ENCODE assay signal across 8 cellular contexts in the genomic region with DNA sequence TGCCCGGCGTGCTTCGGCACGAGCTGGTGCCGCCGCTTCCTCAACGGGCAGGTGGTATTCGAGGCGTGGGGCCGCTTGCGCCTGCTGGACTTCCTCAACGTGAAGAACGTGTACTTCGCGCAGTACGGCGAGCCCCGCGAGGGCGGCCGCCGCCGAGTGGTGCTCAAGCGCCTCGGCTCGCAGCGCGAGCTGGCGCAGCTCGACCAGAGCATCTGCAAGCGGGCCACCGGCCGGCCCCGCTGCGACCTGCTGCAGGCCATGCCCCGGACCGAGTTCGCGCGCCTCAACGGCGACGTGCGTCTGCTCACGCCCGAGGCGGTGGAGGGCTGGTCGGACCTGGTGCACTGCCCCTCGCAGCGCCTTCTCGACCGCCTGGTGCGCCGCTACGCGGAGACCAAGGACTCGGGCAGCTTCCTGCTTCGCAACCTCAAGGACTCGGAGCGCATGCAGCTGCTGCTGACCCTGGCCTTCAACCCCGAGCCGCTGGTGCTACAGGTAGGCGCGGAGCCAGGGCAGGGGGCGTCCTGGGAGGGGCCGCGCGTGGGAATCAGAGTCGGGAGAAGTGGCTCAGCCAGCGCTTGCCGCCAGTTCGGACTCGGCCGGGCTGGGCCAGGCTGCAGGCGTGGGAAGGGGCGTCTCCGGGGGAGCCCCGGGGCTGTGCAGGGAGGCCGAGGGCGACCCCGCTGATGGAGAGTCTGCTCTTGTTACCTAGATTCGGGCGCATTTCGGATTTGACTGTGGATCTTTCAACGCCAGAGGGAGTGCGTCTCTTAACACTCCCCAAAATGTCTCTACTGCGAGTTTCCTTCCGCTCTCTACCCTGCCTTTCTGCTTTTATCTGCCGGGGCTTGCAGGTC. TPM values are rescaled to one million over a fixed set of nuclear protein-coding genes. Genes with fewer than 3 reads are reported as not detected.
A peak's percentile ranks its signal among the peaks of the same experiment; 100 is the strongest.
DNase-seq lines count a peak whose midpoint lies in the region; ATAC-seq, FAIRE-seq and TF ChIP-seq lines count a peak whose summit lies in the region.

No MANE protein-coding gene starts in this region.

- peak overlapping the region; percentile 92 for H3K9ac ChIP-seq in GM12878 (ENCODE audit: control insufficient read depth, insufficient read depth, low read length)

- SMC1A ChIA-PET in GM12878 (lab: Charles Lee; ENCODE audit: uncharacterized antibody, unreplicated experiment) = interaction anchor here (1.0 to 1.7 kb wide), 5 partner anchors 7 to 491 kb away, joined by 3 to 7 read pairs (median 3); no protein-coding TSS in a partner anchor

- intact Hi-C loops in GM12878 (cut with micrococcal nuclease; ENCODE audit: unreplicated experiment) = loop anchor here (2.0 to 10.0 kb wide), 6 partner anchors 56 to 612 kb away; no protein-coding TSS in a partner anchor

- BruUV-seq in GM12878 (replicated peaks; lab: Mats Ljungman, UMichigan) = no TSS peak

- FAIRE-seq in GM12878 (lab: Jason Lieb, UNC) = peak; percentile 82

- DNase-seq in NCI-H1694 (lab: John Stamatoyannopoulos, UW) (peak; percentile 88), T-helper 9 cell (peak; percentile 49), GM12878 (ENCODE audit: low read depth, low spot score) (peak; percentile 53), hypothalamus (lab: John Stamatoyannopoulos, UW) (peak in 50 of 51 donors; percentile 35 to 87 (median 68)), retina (peak; percentile 96), GM19240 (ENCODE audit: insufficient read length, low spot score) (no peak)

- H4K20me1 ChIP-seq in GM12878 (ENCODE audit: control insufficient read depth, insufficient read depth) = no peaks in the 10 kb centered on the region

- H3K36me3 ChIP-seq in GM12878 (ENCODE audit: control insufficient read depth in 2 of 2, insufficient read depth in 2 of 2, low read length in 1 of 2) = no peaks in the 10 kb centered on the region

- peak; percentile 66 for TF ChIP-seq RAD21 in GM12878 (IDR thresholded peaks at IDR 0.05; ENCODE audit: insufficient read depth, low read depth, low read length)

- CTCF ChIA-PET in GM12878 (lab: Yijun Ruan, JAX) = interaction anchor here (1.1 to 2.9 kb wide), 7 partner anchors 9 to 155 kb away, joined by 3 to 14 read pairs (median 8); no protein-coding TSS in a partner anchor

- POLR2A ChIA-PET in GM12878 (lab: Charles Lee) = interaction anchor here (1.1 to 2.3 kb wide), 4 partner anchors 58 to 278 kb away, joined by 3 to 10 read pairs (median 4); no protein-coding TSS in a partner anchor

- under 1% methylated on average over 83 of the region's 89 CpGs for WGBS in GM12878 (ENCODE audit: insufficient coverage, insufficient replicate concordance, low lambda C conversion rate, missing lambda C conversion rate)

- TF ChIP-seq CTCF in GM12878 (IDR thresholded peaks at IDR 0.05 in 2 of 3, conservative IDR thresholded peaks at IDR 0.05 in 1 of 3; ENCODE audit: control insufficient read depth in 2 of 3, extremely low read depth in 1 of 3, insufficient read depth in 1 of 3, low read depth in 3 of 3, low read length in 3 of 3) = peak; percentile 44 to 66 (median 48); a peak in 4 of 6 replicates

- in situ Hi-C loops in GM12878 (cut with MboI) = loop anchor here (10.0 kb wide), 1 partner anchor 462 kb away; no protein-coding TSS in a partner anchor

- H3K4me3 ChIP-seq in GM12878 = peak overlapping the region; percentile 87

- ATAC-seq in GM18505 (IDR thresholded peaks at IDR 0.05; ENCODE audit: unreplicated experiment) (peak; percentile 28), HG02943 (IDR thresholded peaks at IDR 0.05; ENCODE audit: low read depth, unreplicated experiment) (peak; percentile 36), GM12878 (peak; percentile 62)

- H3K27me3 ChIP-seq in GM12878 (replicated peaks in 1 of 2; ENCODE audit: control insufficient read depth in 2 of 2, insufficient read depth in 2 of 2, low read length in 1 of 2) = no peaks in the 10 kb centered on the region

- peak; percentile 27 for TF ChIP-seq POLR2A in GM18505 (IDR thresholded peaks at IDR 0.05; ENCODE audit: borderline replicate concordance, extremely low read depth, insufficient read depth, insufficient read length)
- TF ChIP-seq POLR2A in GM12878 (IDR thresholded peaks at IDR 0.05; ENCODE audit: low read depth, low read length) = peak; percentile 62

- peak overlapping the region; percentile 91 for H3K27ac ChIP-seq in GM12878 (ENCODE audit: control insufficient read depth, insufficient read depth)

- no peaks in the 10 kb centered on the region for H3K9me3 ChIP-seq in GM12878 (replicated peaks; ENCODE audit: control insufficient read depth, insufficient read depth, low read length)

- peaks cover 59% of the 10 kb centered on the region for H3K79me2 ChIP-seq in GM12878 (ENCODE audit: control insufficient read depth, insufficient read depth, low read length)

- peak overlapping the region; percentile 95 for H2AFZ ChIP-seq in GM12878 (ENCODE audit: control insufficient read depth, low read depth, low read length)

- no peaks in the 10 kb centered on the region for H3K4me1 ChIP-seq in GM12878 (ENCODE audit: control insufficient read depth, insufficient read depth, low read length)

- peak overlapping the region; percentile 83 for H3K4me2 ChIP-seq in GM12878 (ENCODE audit: control insufficient read depth, insufficient read depth)

- RAD21 ChIA-PET in GM12878 (lab: Charles Lee; ENCODE audit: unreplicated experiment) = interaction anchor here (1.1 to 1.8 kb wide), 7 partner anchors 8 to 324 kb away, joined by 3 to 9 read pairs (median 5); no protein-coding TSS in a partner anchor

- TF ChIP-seq EP300 in GM12878 (IDR thresholded peaks at IDR 0.05; ENCODE audit: borderline replicate concordance in 1 of 2, control insufficient read depth in 1 of 2, low read depth in 2 of 2, low read length in 2 of 2) = no peak

TF ChIP-seq in GM12878, 131 proteins besides CTCF, POLR2A, EP300 and RAD21 (continues in another document):
- TF ChIP-seq, protein P1, sequence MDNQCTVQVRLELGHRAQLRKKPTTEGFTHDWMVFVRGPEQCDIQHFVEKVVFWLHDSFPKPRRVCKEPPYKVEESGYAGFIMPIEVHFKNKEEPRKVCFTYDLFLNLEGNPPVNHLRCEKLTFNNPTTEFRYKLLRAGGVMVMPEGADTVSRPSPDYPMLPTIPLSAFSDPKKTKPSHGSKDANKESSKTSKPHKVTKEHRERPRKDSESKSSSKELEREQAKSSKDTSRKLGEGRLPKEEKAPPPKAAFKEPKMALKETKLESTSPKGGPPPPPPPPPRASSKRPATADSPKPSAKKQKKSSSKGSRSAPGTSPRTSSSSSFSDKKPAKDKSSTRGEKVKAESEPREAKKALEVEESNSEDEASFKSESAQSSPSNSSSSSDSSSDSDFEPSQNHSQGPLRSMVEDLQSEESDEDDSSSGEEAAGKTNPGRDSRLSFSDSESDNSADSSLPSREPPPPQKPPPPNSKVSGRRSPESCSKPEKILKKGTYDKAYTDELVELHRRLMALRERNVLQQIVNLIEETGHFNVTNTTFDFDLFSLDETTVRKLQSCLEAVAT (IDR thresholded peaks at IDR 0.05) = 0 out of 2 replicates have a peak, but pooled peaks have one; percentile 17
- 0 out of 2 replicates have a peak, but pooled peaks have one; percentile 13 for TF ChIP-seq ZSCAN29 (IDR thresholded peaks at IDR 0.05)
- TF ChIP-seq ZBTB33 (IDR thresholded peaks at IDR 0.05) = 0 out of 2 replicates have a peak, but pooled peaks have one; percentile 31
- TF ChIP-seq BACH1 (IDR thresholded peaks at IDR 0.05; ENCODE audit: borderline replicate concordance) = 0 out of 2 replicates have a peak, but pooled peaks have one; percentile 16
- TF ChIP-seq CREM (IDR thresholded peaks at IDR 0.05; ENCODE audit: low read depth) = peak; percentile 15; the same call in 1 of the 2 replicates
- no peak for TF ChIP-seq BRCA1 (IDR thresholded peaks at IDR 0.05; ENCODE audit: low read depth, low read length)
- no peak for TF ChIP-seq ZBED1 (IDR thresholded peaks at IDR 0.05; ENCODE audit: borderline replicate concordance)
- TF ChIP-seq TCF3 (IDR thresholded peaks at IDR 0.05; ENCODE audit: borderline replicate concordance, insufficient read depth, low read depth, low read length) = 0 out of 2 replicates have a peak, but pooled peaks have one; percentile 69
- TF ChIP-seq SPI1 (IDR thresholded peaks at IDR 0.05; ENCODE audit: borderline replicate concordance, insufficient read depth, low read depth, low read length) = peak; percentile 14; the same call in 1 of the 2 replicates
- TF ChIP-seq FOS (IDR thresholded peaks at IDR 0.05; ENCODE audit: borderline replicate concordance, extremely low read depth, insufficient read length) = no peak

RNA-seq across cellular contexts. Expression of gene DIPK2A, which starts 1.1 kb away (rescaled TPM):
- total RNA-seq in GM12878 (2013; cell fraction: nucleolus; rRNA removed) = 23.0 and 26.6 TPM in 2 replicates
- total RNA-seq in GM12878 (2014; rRNA removed) (28.5 and 36.4 TPM in 2 replicates), GM12878 (2014; rRNA removed; fragmentation: Illumina TruSeq; extraction: Trizol) (15.4 and 15.8 TPM in 2 replicates), GM12878 (2021) (15.6 and 17.3 TPM in 2 replicates)
- polyA plus RNA-seq in GM12878 (2011; ENCODE audit: low read depth) = 3.6 TPM
- polyA plus RNA-seq in GM12878 (2011; rRNA removed) (7.3 and 12.9 TPM in 2 replicates), GM12878 (2014; fragmentation: Illumina TruSeq; extraction: Trizol) (11.4 and 15.5 TPM in 2 replicates), GM12878 (2014; fragmentation: Nextera tagmentation; extraction: Ambion mirVana) (10 to 100 TPM in 1 of 2 experiments, 1 to 10 TPM in 1; 4.6 to 14.5 TPM), GM12878 (2014; rRNA removed) (8.8 and 11.5 TPM in 2 replicates), GM12878 (2016; fragmentation: Nextera tagmentation; extraction: Ambion mirVana) (10 to 100 TPM; 15.9 to 21.9 TPM)
- 6.1 and 8.6 TPM in 2 replicates for polyA plus RNA-seq in GM12878 (2011; cell fraction: cytosol; rRNA removed)
- 10.5 and 11.1 TPM in 2 replicates for polyA plus RNA-seq in GM12878 (2011; cell fraction: nucleus; rRNA removed)
- polyA plus RNA-seq in GM12878 (2012) = 10.7 and 11.5 TPM in 2 replicates
- polyA minus RNA-seq in GM12878 (2011; rRNA and poly(A)+ RNA removed) = 12.8 and 13.2 TPM in 2 replicates
- polyA minus RNA-seq in GM12878 (2011; cell fraction: cytosol; rRNA and poly(A)+ RNA removed) = 13.3 and 14.3 TPM in 2 replicates
- polyA minus RNA-seq in GM12878 (2011; cell fraction: nucleus; rRNA and poly(A)+ RNA removed) = 37.1 and 62.5 TPM in 2 replicates
